In the genomic region with DNA sequence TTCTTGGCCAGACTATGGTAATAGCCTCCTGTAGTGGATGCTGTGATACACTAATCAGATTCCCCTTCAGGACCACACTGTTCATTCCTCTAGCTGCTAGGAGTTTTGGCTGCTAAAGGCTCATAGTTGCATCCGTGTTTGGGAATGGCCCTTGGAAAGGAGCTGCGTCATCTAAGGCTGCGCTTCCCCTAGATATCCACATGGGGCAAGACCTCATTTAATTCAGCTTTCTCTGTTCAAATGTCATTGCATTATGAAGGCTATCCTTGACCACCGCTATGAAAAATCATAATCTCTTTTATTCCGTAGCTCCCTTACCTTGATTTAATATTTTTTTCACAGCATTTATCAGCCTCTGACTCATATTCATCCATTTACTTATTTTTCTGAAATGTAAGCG, we compare ENCODE assay signal across 20 cellular contexts.
DNase-seq lines count a peak whose midpoint lies in the region; ATAC-seq and TF ChIP-seq lines count a peak whose summit lies in the region.
"Had no signal": no experiment of that assay in that cellular context is flagged by ENCODE, and none has a peak within 500 bp of the region (broad histone marks: within the 10 kb centered on the region; RNA-seq: fewer than 3 reads in every experiment).

No MANE protein-coding gene starts in this region.

- H2AFZ ChIP-seq in Loucy (ENCODE audit: low read length), result no peak overlapping the region

- DNase-seq in GM06990 (ENCODE audit: extremely low read depth, insufficient read length), result no peak
- DNase-seq in WERI-Rb-1, result no peak
- peak; percentile 44 for DNase-seq in mesendoderm
- no peak for DNase-seq in stimulated activated CD4-positive, alpha-beta T cell treated with anti-CD3 and anti-CD28 coated beads, Interleukin-4, amount 100 ng/mL, for 1 hour
- DNase-seq in NCI-H2029 (lab: John Stamatoyannopoulos, UW), result no peak
- DNase-seq in GM10266 (ENCODE audit: extremely low spot score), result no peak
- DNase-seq: activated effector memory CD4-positive, alpha-beta T cell treated with Interleukin-2 at 50 U/mL for 16 hours; activated naive CD8-positive, alpha-beta T cell treated with anti-CD3 and anti-CD28 coated beads, Interleukin-2, amount 50 U/mL, for 24 hours; left cardiac atrium; NCI-H187 treated with DMSO at 0.1 percent for 48 hours; NCI-H446; posterior cingulate gyrus; stimulated activated CD4-positive, alpha-beta T cell treated with anti-CD3 and anti-CD28 coated beads, Interleukin-1b, Interleukin-23, amount 100 ng/mL, for 48 hours; transverse colon had no signal

- H3K9me2 ChIP-seq in Loucy (replicated peaks; ENCODE audit: low read depth, low read length), result no peaks in the 10 kb centered on the region

- H3K4me2 ChIP-seq in Loucy (ENCODE audit: low read depth, low read length, poor library complexity, severe bottlenecking) (no peak overlapping the region), mesendoderm (ENCODE audit: low read length) (no peak overlapping the region)

- H3K79me2 ChIP-seq in Loucy (ENCODE audit: insufficient read depth, low read length) (no peaks in the 10 kb centered on the region), mesendoderm (ENCODE audit: control insufficient read depth, insufficient read depth, low read length) (no peaks in the 10 kb centered on the region)

- ATAC-seq in GM21576 (IDR thresholded peaks at IDR 0.05; ENCODE audit: unreplicated experiment), result no peak
- ATAC-seq: activated CD4-positive, CD25-positive, alpha-beta regulatory T cell treated with anti-CD3 and anti-CD28 coated beads, Interleukin-2, amount 50 U/mL, for 24 hours; activated naive CD8-positive, alpha-beta T cell treated with anti-CD3 and anti-CD28 coated beads, Interleukin-2, amount 50 U/mL, for 24 hours; left cardiac atrium; natural killer cell treated with Interleukin-12 subunit alpha and Interleukin-12 subunit beta and Interleukin-15 and Interleukin-18, amount 100 ng/mL, for 72 hours had no signal

- H3K79me1 ChIP-seq in mesendoderm (ENCODE audit: low read length), result no peaks in the 10 kb centered on the region

- no peaks in the 10 kb centered on the region for H3K4me1 ChIP-seq in Loucy (ENCODE audit: insufficient read depth, low read length, poor library complexity, severe bottlenecking)
- no peaks in the 10 kb centered on the region for H3K4me1 ChIP-seq in mesendoderm (ENCODE audit: control insufficient read depth, low read depth, low read length)
- H3K4me1 ChIP-seq: SJCRH30, transverse colon had no signal

- H2AK5ac ChIP-seq in mesendoderm (ENCODE audit: low read length), result no peak overlapping the region

- H3F3A ChIP-seq in Loucy (ENCODE audit: low read depth), result no peaks in the 10 kb centered on the region

- H2BK120ac ChIP-seq in mesendoderm (ENCODE audit: low read depth, low read length), result no peak overlapping the region

- no peak overlapping the region for H4K8ac ChIP-seq in mesendoderm (ENCODE audit: low read depth, low read length)

- no peak overlapping the region for H3K4me3 ChIP-seq in GM06990 (replicated peaks; ENCODE audit: low read depth, low read length)
- H3K4me3 ChIP-seq in Loucy (ENCODE audit: low read length, poor library complexity, severe bottlenecking), result no peak overlapping the region
- no peak overlapping the region for H3K4me3 ChIP-seq in WERI-Rb-1 (ENCODE audit: low read depth, low read length)
- H3K4me3 ChIP-seq in mesendoderm (ENCODE audit: low read length), result no peak overlapping the region
- H3K4me3 ChIP-seq: SJCRH30, transverse colon had no signal

- H3K27ac ChIP-seq in WERI-Rb-1 (no peak overlapping the region), mesendoderm (ENCODE audit: low read depth, low read length) (no peak overlapping the region)
- H3K27ac ChIP-seq: epithelial cell of prostate, SJCRH30, transverse colon had no signal

- H3K9ac ChIP-seq in Loucy (ENCODE audit: low read depth, low read length, poor library complexity, severe bottlenecking), result no peak overlapping the region
- no peak overlapping the region for H3K9ac ChIP-seq in mesendoderm (ENCODE audit: low read length)

- H3K36me3 ChIP-seq in GM06990 (ENCODE audit: control insufficient read depth, insufficient read depth, low read length), result no peaks in the 10 kb centered on the region
- no peaks in the 10 kb centered on the region for H3K36me3 ChIP-seq in Loucy (ENCODE audit: insufficient read depth, low read length)
- no peaks in the 10 kb centered on the region for H3K36me3 ChIP-seq in WERI-Rb-1
- H3K36me3 ChIP-seq in mesendoderm (ENCODE audit: control insufficient read depth, insufficient read depth, low read length), result no peaks in the 10 kb centered on the region
- H3K36me3 ChIP-seq: SJCRH30, transverse colon had no signal

- no peak overlapping the region for H3K56ac ChIP-seq in mesendoderm (ENCODE audit: low read length)

- TF ChIP-seq CTCF in GM06990 (IDR thresholded peaks at IDR 0.05; ENCODE audit: insufficient read depth, low read length, poor library complexity, severe bottlenecking) (peak; percentile 10), Loucy (conservative IDR thresholded peaks at IDR 0.05; ENCODE audit: low read length) (0 out of 2 replicates have a peak, but pooled peaks have one; percentile 10), WERI-Rb-1 (IDR thresholded peaks at IDR 0.05; ENCODE audit: low read depth, low read length) (peak; percentile 31; the same call in 1 of the 2 replicates), GM10266 (IDR thresholded peaks at IDR 0.05; ENCODE audit: control insufficient read depth, insufficient read depth, low read depth, missing control alignments) (no peak)

- no peak overlapping the region for H3K18ac ChIP-seq in mesendoderm (ENCODE audit: low read length)

- H3K23ac ChIP-seq in mesendoderm (ENCODE audit: low read length), result no peak overlapping the region

- H2BK15ac ChIP-seq in mesendoderm (replicated peaks; ENCODE audit: low read depth), result no peak overlapping the region

- no peaks in the 10 kb centered on the region for H3K9me3 ChIP-seq in Loucy (ENCODE audit: insufficient read depth, low read depth, low read length)
- no peaks in the 10 kb centered on the region for H3K9me3 ChIP-seq in WERI-Rb-1 (ENCODE audit: severe bottlenecking)
- H3K9me3 ChIP-seq: SJCRH30, transverse colon had no signal

- no CpG with 5 or more reads among the region's 6 CpGs for WGBS in mesendoderm (ENCODE audit: extremely low coverage, insufficient coverage, low lambda C conversion rate)

- H4K5ac ChIP-seq in mesendoderm (ENCODE audit: low read length), result no peak overlapping the region

- H4K20me1 ChIP-seq in Loucy (ENCODE audit: insufficient read depth, low read length, poor library complexity, severe bottlenecking), result no peaks in the 10 kb centered on the region

- H3K4ac ChIP-seq in mesendoderm (ENCODE audit: low read depth, low read length), result no peak overlapping the region

- no peaks in the 10 kb centered on the region for H3K27me3 ChIP-seq in GM06990 (replicated peaks; ENCODE audit: control insufficient read depth, insufficient read depth, low read length)
- H3K27me3 ChIP-seq in Loucy (ENCODE audit: insufficient read depth, low read length, poor library complexity, severe bottlenecking), result no peaks in the 10 kb centered on the region
- peaks cover 64% of the 10 kb centered on the region for H3K27me3 ChIP-seq in WERI-Rb-1 (ENCODE audit: insufficient read depth, low read depth, severe bottlenecking)
- no peaks in the 10 kb centered on the region for H3K27me3 ChIP-seq in mesendoderm (ENCODE audit: insufficient read depth, low read length, poor library complexity)
- H3K27me3 ChIP-seq: SJCRH30, transverse colon had no signal

- H2BK5ac ChIP-seq in mesendoderm (ENCODE audit: low read length), result no peak overlapping the region
